In genomic region chr18:80147037-80147417, GRCh38 we compare ENCODE assay signal across 8 cellular contexts. TPM values are rescaled to one million over a fixed set of nuclear protein-coding genes. Genes with fewer than 3 reads are reported as not detected.
DNase-seq lines count a peak whose midpoint lies in the region; ATAC-seq lines count a peak whose summit lies in the region.

No MANE protein-coding gene starts in this region.

- peak; percentile 29 for ATAC-seq in HG02642 (IDR thresholded peaks at IDR 0.05; ENCODE audit: poor library complexity, unreplicated experiment)

- peak; percentile 57 for DNase-seq in NCI-H1092 treated with DMSO at 0.1 percent for 48 hours (lab: John Stamatoyannopoulos, UW)
- no peak for DNase-seq in NCI-H1092 (lab: John Stamatoyannopoulos, UW)
- DNase-seq in SK-N-DZ (ENCODE audit: low spot score), result peak; percentile 39
- DNase-seq in globus pallidus (ENCODE audit: low spot score), result peak; percentile 6
- no peak for DNase-seq in LoVo (ENCODE audit: low spot score)
- DNase-seq in retina, result no peak

- peak overlapping the region in 4 of 21 experiments; percentile 28 to 69 (median 39) for H3K27ac ChIP-seq in skin epidermis

- peak overlapping the region; percentile 34 to 65 (median 46) for H3K4me3 ChIP-seq in skin epidermis

RNA-seq across cellular contexts. Expression of gene ADNP2, which starts 38.0 kb away (rescaled TPM):
- polyA plus RNA-seq in SK-N-DZ (2014; cell fraction: cytosol; rRNA removed), result 21.2 and 24.5 TPM in 2 replicates
- polyA plus RNA-seq in SK-N-DZ (2014; cell fraction: nucleus; rRNA removed), result 13.3 and 14.2 TPM in 2 replicates

Comparison
In these comparisons a context has a peak if more than half of its experiments do, and no peak if none do; other contexts are left out.
1. DNase-seq: peak in NCI-H1092 treated with DMSO at 0.1 percent for 48 hours (single experiment), SK-N-DZ (single experiment) and globus pallidus (single experiment); none in NCI-H1092 (single experiment), LoVo (single experiment) and retina (single experiment).